ENCODE assay signal across 1 cellular context in the genomic region with DNA sequence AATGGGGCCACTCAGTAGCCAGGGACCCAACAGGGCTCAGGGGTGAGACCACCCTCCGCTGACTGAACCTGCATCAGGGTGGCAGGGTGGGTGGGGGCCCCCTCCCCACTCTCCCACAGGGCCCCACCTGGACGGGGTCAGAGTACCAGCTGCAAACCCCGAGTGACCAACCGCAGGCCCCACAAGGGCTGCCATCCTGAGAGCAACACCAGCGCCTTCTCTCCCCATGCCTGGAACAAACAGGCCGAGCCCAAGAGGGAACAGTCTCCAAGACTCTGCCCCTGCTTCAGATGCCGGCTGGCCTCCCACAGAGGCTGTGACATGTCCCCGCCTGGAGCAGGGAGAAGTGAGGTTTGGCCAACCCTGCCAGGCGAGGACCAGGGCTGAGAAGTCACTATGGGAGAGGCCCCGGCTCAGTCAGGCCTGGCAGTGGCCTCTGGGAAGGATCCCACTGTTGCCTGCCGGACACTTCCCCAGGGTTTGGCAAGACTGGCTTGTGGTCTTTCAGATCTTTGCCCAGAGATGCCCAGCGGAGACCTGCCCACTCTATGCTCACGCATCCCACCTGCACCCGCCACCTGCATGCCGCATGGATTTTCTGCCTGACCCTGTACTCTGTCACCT.
TF ChIP-seq lines count a peak whose summit lies in the region.

No MANE protein-coding gene starts in this region.

TF ChIP-seq in K562, 482 proteins besides CTCF, POLR2A, EP300 and RAD21:
- TF ChIP-seq HEY1 (CRISPR knock-in tag; IDR thresholded peaks at IDR 0.05; ENCODE audit: borderline replicate concordance) (no peak), RBFOX2 (IDR thresholded peaks at IDR 0.05; ENCODE audit: low read depth, low read length) (0 out of 2 replicates have a peak, but pooled peaks have one; percentile 7), POLR2G (IDR thresholded peaks at IDR 0.05; ENCODE audit: low read depth, low read length) (peak; percentile 15; the same call in 1 of the 2 replicates), MYBL2 (IDR thresholded peaks at IDR 0.05; ENCODE audit: low read depth) (no peak), MYBL2 (CRISPR knock-in tag; IDR thresholded peaks at IDR 0.05; ENCODE audit: borderline replicate concordance) (no peak), NONO (IDR thresholded peaks at IDR 0.05; ENCODE audit: low read depth in 2 of 2, low read length in 1 of 2) (no peak), PRPF4 (IDR thresholded peaks at IDR 0.05; ENCODE audit: insufficient read depth, low read depth, low read length, poor library complexity, severe bottlenecking) (no peak), ELF1 (tag; IDR thresholded peaks at IDR 0.05) (no peak), TCFL5 (CRISPR knock-in tag; conservative IDR thresholded peaks at IDR 0.05) (no peak), ZNF780A (CRISPR knock-in tag; IDR thresholded peaks at IDR 0.05) (no peak), NCOA4 (IDR thresholded peaks at IDR 0.05; ENCODE audit: partially characterized antibody) (no peak), PYGO2 (tag; IDR thresholded peaks at IDR 0.05) (no peak), NEUROD1 (IDR thresholded peaks at IDR 0.05; ENCODE audit: borderline replicate concordance, low read depth, low read length, partially characterized antibody) (no peak), ARHGAP35 (IDR thresholded peaks at IDR 0.05; ENCODE audit: partially characterized antibody) (no peak), KHSRP (IDR thresholded peaks at IDR 0.05) (no peak)
- TF ChIP-seq, protein P1, sequence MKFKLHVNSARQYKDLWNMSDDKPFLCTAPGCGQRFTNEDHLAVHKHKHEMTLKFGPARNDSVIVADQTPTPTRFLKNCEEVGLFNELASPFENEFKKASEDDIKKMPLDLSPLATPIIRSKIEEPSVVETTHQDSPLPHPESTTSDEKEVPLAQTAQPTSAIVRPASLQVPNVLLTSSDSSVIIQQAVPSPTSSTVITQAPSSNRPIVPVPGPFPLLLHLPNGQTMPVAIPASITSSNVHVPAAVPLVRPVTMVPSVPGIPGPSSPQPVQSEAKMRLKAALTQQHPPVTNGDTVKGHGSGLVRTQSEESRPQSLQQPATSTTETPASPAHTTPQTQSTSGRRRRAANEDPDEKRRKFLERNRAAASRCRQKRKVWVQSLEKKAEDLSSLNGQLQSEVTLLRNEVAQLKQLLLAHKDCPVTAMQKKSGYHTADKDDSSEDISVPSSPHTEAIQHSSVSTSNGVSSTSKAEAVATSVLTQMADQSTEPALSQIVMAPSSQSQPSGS (CRISPR knock-in tag; IDR thresholded peaks at IDR 0.05): no peak
- TF ChIP-seq, protein P2, sequence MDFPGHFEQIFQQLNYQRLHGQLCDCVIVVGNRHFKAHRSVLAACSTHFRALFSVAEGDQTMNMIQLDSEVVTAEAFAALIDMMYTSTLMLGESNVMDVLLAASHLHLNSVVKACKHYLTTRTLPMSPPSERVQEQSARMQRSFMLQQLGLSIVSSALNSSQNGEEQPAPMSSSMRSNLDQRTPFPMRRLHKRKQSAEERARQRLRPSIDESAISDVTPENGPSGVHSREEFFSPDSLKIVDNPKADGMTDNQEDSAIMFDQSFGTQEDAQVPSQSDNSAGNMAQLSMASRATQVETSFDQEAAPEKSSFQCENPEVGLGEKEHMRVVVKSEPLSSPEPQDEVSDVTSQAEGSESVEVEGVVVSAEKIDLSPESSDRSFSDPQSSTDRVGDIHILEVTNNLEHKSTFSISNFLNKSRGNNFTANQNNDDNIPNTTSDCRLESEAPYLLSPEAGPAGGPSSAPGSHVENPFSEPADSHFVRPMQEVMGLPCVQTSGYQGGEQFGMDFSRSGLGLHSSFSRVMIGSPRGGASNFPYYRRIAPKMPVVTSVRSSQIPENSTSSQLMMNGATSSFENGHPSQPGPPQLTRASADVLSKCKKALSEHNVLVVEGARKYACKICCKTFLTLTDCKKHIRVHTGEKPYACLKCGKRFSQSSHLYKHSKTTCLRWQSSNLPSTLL (IDR thresholded peaks at IDR 0.05): no peak
TF ChIP-seq in K562: peak in this region for 2.
